1 cellular context compared by ENCODE assay signal in the genomic region with DNA sequence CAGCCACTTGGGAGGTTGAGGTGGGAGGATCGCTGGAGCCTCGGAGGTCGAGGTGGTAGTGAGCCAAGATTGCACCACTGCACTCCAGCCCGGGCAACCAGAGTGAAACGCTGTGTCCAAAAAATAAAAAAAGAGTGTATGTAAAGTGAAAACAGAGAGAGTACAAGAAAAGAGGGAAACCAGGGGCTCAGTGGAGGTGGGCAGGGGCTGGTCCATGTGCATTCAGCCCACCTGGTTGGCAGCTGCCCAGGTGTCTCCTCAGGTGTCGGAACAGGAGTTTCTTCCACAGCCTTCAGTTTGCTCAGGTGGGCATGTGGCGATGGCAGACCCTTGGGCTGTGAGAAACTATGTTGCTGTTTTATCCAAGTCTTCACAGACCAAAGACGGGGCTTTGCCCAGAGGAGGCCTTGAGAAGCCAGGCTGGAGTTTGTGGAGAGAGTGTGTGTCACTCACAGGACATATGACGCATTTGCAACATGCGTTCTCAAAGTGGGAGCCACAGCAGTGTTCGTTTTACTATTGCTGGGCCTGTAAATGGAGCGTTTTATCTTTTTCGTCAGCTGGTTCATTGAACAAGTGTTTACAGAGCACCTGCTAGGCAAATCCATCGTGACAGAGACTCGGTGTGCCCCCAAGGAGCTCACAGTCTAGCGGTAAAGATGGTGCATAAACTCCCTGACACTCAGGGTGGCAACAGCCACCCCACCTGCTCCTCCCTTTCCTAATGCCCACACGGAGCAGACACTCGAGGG.
TF ChIP-seq lines count a peak whose summit lies in the region.

No MANE protein-coding gene starts in this region.

TF ChIP-seq in WTC11, 78 proteins besides CTCF, POLR2A, EP300 and RAD21 (continued from another document):
- TF ChIP-seq, protein P1, sequence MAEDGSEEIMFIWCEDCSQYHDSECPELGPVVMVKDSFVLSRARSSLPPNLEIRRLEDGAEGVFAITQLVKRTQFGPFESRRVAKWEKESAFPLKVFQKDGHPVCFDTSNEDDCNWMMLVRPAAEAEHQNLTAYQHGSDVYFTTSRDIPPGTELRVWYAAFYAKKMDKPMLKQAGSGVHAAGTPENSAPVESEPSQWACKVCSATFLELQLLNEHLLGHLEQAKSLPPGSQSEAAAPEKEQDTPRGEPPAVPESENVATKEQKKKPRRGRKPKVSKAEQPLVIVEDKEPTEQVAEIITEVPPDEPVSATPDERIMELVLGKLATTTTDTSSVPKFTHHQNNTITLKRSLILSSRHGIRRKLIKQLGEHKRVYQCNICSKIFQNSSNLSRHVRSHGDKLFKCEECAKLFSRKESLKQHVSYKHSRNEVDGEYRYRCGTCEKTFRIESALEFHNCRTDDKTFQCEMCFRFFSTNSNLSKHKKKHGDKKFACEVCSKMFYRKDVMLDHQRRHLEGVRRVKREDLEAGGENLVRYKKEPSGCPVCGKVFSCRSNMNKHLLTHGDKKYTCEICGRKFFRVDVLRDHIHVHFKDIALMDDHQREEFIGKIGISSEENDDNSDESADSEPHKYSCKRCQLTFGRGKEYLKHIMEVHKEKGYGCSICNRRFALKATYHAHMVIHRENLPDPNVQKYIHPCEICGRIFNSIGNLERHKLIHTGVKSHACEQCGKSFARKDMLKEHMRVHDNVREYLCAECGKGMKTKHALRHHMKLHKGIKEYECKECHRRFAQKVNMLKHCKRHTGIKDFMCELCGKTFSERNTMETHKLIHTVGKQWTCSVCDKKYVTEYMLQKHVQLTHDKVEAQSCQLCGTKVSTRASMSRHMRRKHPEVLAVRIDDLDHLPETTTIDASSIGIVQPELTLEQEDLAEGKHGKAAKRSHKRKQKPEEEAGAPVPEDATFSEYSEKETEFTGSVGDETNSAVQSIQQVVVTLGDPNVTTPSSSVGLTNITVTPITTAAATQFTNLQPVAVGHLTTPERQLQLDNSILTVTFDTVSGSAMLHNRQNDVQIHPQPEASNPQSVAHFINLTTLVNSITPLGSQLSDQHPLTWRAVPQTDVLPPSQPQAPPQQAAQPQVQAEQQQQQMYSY (CRISPR knock-in tag; IDR thresholded peaks at IDR 0.05), result no peak
